Comparison of ENCODE assay signal across 9 cellular contexts in the genomic region with DNA sequence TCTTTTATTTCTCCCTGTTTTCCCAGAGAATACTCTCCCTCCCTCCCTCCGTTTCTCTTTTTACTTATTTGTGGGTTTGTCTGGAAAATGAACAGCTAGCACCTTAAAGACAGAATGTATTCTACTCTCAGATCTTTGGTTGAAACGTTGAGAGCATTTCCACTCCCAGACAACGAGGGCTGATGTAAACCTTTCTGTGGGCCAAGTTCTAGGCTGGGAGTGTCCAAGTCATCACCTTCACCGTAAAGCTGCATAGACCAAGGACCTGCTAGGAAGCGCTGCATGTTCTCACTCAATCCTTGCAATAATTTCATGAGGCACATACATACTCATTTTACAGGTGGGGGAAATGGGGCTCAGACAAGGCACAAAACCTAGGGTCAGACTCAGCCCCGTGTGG. TPM values are rescaled to one million over a fixed set of nuclear protein-coding genes. Genes with fewer than 3 reads are reported as not detected.
DNase-seq lines count a peak whose midpoint lies in the region; ATAC-seq, FAIRE-seq and TF ChIP-seq lines count a peak whose summit lies in the region.
"Had no signal": no experiment of that assay in that cellular context is flagged by ENCODE, and none has a peak within 500 bp of the region (broad histone marks: within the 10 kb centered on the region; RNA-seq: fewer than 3 reads in every experiment).

No MANE protein-coding gene starts in this region.

- FAIRE-seq in endothelial cell of umbilical vein (lab: Jason Lieb, UNC) = no peak

- H3K9me3 ChIP-seq in DND-41 (ENCODE audit: insufficient read depth, low read length, severe bottlenecking) = no peaks in the 10 kb centered on the region
- no peaks in the 10 kb centered on the region for H3K9me3 ChIP-seq in SK-N-MC (ENCODE audit: low read depth, low read length)
- no peaks in the 10 kb centered on the region for H3K9me3 ChIP-seq in endothelial cell of umbilical vein (replicated peaks; ENCODE audit: control insufficient read depth, insufficient read depth, low read length)
- H3K9me3 ChIP-seq in parathyroid adenoma (ENCODE audit: control insufficient read depth, low read length) = no peaks in the 10 kb centered on the region

- DNase-seq in DND-41 (no peak), SK-N-MC (ENCODE audit: low read depth, low spot score) (no peak), endothelial cell of umbilical vein (ENCODE audit: low read depth, low spot score) (no peak), NCI-H1694 treated with DMSO at 0.1 percent for 48 hours (lab: John Stamatoyannopoulos, UW) (no peak), GF-D8 (lab: John Stamatoyannopoulos, UW) (no peak)
- DNase-seq: activated CD4-positive, CD25-positive, alpha-beta regulatory T cell treated with anti-CD3 and anti-CD28 coated beads, Interleukin-2, amount 50 U/mL, for 72 hours had no signal

- CTCF ChIA-PET in endothelial cell of umbilical vein (lab: Charles Lee) = interaction anchor here (1.0 to 2.1 kb wide), 10 partner anchors 9 to 131 kb away, joined by 3 to 8 read pairs (median 5); partner anchors contain the start of gene MYH9

- POLR2A ChIA-PET in endothelial cell of umbilical vein (lab: Charles Lee) = interaction anchor here (0.6 to 1.1 kb wide), 7 partner anchors 10 to 1095 kb away, joined by 3 to 5 read pairs (median 4); no protein-coding TSS in a partner anchor

- H2AFZ ChIP-seq in DND-41 (ENCODE audit: low read depth, low read length) (no peak overlapping the region), endothelial cell of umbilical vein (ENCODE audit: low read depth, low read length) (no peak overlapping the region), parathyroid adenoma (peak overlapping the region; percentile 38)

- H3K27ac ChIP-seq in DND-41 (ENCODE audit: low read length) (peak overlapping the region; percentile 25), SK-N-MC (peak overlapping the region; percentile 15; the same call in 1 of the 2 replicates), endothelial cell of umbilical vein (ENCODE audit: insufficient read depth, low read depth, low read length) (peak overlapping the region; percentile 74), parathyroid adenoma (peak overlapping the region; percentile 88)

- H3K79me2 ChIP-seq in DND-41 (ENCODE audit: insufficient read depth, low read length) (peaks cover 98% of the 10 kb centered on the region), endothelial cell of umbilical vein (ENCODE audit: control insufficient read depth, insufficient read depth, low read length) (peaks cover 97% of the 10 kb centered on the region), parathyroid adenoma (peaks cover 38% of the 10 kb centered on the region)

- no peaks in the 10 kb centered on the region for H3K27me3 ChIP-seq in DND-41 (ENCODE audit: insufficient read depth, low read length, poor library complexity)
- no peaks in the 10 kb centered on the region for H3K27me3 ChIP-seq in endothelial cell of umbilical vein (ENCODE audit: control insufficient read depth in 2 of 2, insufficient read depth in 2 of 2, low read length in 2 of 2)
- H3K27me3 ChIP-seq in parathyroid adenoma (ENCODE audit: control insufficient read depth, insufficient read depth, low read length) = no peaks in the 10 kb centered on the region

- ATAC-seq in DND-41 (ENCODE audit: insufficient read depth, low read depth) (no peak), HG03469 (IDR thresholded peaks at IDR 0.05; ENCODE audit: unreplicated experiment) (no peak), GM18505 (IDR thresholded peaks at IDR 0.05; ENCODE audit: unreplicated experiment) (no peak)

- TF ChIP-seq POLR2A in endothelial cell of umbilical vein (IDR thresholded peaks at IDR 0.05; ENCODE audit: low read depth, low read length) = no peak
- no peak for TF ChIP-seq POLR2A in GM18505 (IDR thresholded peaks at IDR 0.05; ENCODE audit: borderline replicate concordance, extremely low read depth, insufficient read depth, insufficient read length)

- H3K4me1 ChIP-seq in DND-41 (ENCODE audit: insufficient read depth, low read length) (no peaks in the 10 kb centered on the region), endothelial cell of umbilical vein (ENCODE audit: control insufficient read depth, extremely low read depth, insufficient read depth, low read length) (peaks cover 96% of the 10 kb centered on the region), parathyroid adenoma (peaks cover 27% of the 10 kb centered on the region)

- dilution Hi-C loops in endothelial cell of umbilical vein (cut with MboI; ENCODE audit: extremely low pct_ligation_motif_present, low sequenced_read_pairs) = no loop called here

- H3K4me3 ChIP-seq in DND-41 (ENCODE audit: low read depth in 1 of 2, low read length in 2 of 2) (no peak overlapping the region), SK-N-MC (no peak overlapping the region), endothelial cell of umbilical vein (replicated peaks in 1 of 3; ENCODE audit: insufficient read depth in 1 of 3, low read depth in 1 of 3, low read length in 3 of 3) (peak overlapping the region in 1 of 3 experiments; percentile 17), parathyroid adenoma (ENCODE audit: low read depth, low read length) (no peak overlapping the region)

- TF ChIP-seq CTCF in DND-41 (IDR thresholded peaks at IDR 0.05; ENCODE audit: borderline replicate concordance, extremely low read depth, low read length, poor library complexity, severe bottlenecking) (no peak), endothelial cell of umbilical vein (IDR thresholded peaks at IDR 0.05; ENCODE audit: extremely low read depth in 1 of 2, insufficient read depth in 1 of 2, low read depth in 1 of 2, low read length in 2 of 2) (no peak), parathyroid adenoma (IDR thresholded peaks at IDR 0.05) (no peak)

- TSS peak; percentile 88 for BruUV-seq in endothelial cell of umbilical vein (replicated peaks; lab: Mats Ljungman, UMichigan)

- H4K20me1 ChIP-seq in DND-41 (ENCODE audit: insufficient read depth, low read length) = peaks cover 89% of the 10 kb centered on the region
- peaks cover 3% of the 10 kb centered on the region for H4K20me1 ChIP-seq in endothelial cell of umbilical vein (replicated peaks; ENCODE audit: control insufficient read depth, extremely low read depth, insufficient read depth, low read length)

- H3K9ac ChIP-seq in DND-41 (ENCODE audit: low read depth, low read length) = no peak overlapping the region
- no peak overlapping the region for H3K9ac ChIP-seq in SK-N-MC (ENCODE audit: insufficient read length)
- H3K9ac ChIP-seq in endothelial cell of umbilical vein (replicated peaks; ENCODE audit: extremely low read depth, insufficient read depth, low read length) = peak overlapping the region; percentile 72
- H3K9ac ChIP-seq in parathyroid adenoma = no peak overlapping the region

- H3K36me3 ChIP-seq in DND-41 (ENCODE audit: insufficient read depth, low read length) (peaks cover 20% of the 10 kb centered on the region), SK-N-MC (ENCODE audit: insufficient read depth, low read length) (no peaks in the 10 kb centered on the region), endothelial cell of umbilical vein (ENCODE audit: control insufficient read depth in 2 of 2, extremely low read depth in 1 of 2, insufficient read depth in 2 of 2, low read length in 2 of 2) (peaks cover 0 to 4% of the 10 kb centered on the region in 2 experiments), parathyroid adenoma (ENCODE audit: control insufficient read depth, insufficient read depth, low read length) (no peaks in the 10 kb centered on the region)

- H3K9me1 ChIP-seq in endothelial cell of umbilical vein (replicated peaks; ENCODE audit: control insufficient read depth, extremely low read depth, insufficient read depth, low read length) = no peaks in the 10 kb centered on the region

- intact Hi-C loops in endothelial cell of umbilical vein (cut with micrococcal nuclease) = loop anchor here (1.0 kb wide), 1 partner anchor 26 kb away; no protein-coding TSS in a partner anchor

- H3K4me2 ChIP-seq in DND-41 (ENCODE audit: insufficient read depth, low read length) = no peak overlapping the region
- H3K4me2 ChIP-seq in endothelial cell of umbilical vein (ENCODE audit: insufficient read depth, low read length) = peak overlapping the region; percentile 77
- H3K4me2 ChIP-seq in parathyroid adenoma (ENCODE audit: low read length) = no peak overlapping the region

TF ChIP-seq in endothelial cell of umbilical vein, 7 proteins besides CTCF, POLR2A, EP300 and RAD21:
- TF ChIP-seq JUN (IDR thresholded peaks at IDR 0.05; ENCODE audit: borderline replicate concordance, insufficient read depth, insufficient read length, low read depth) (no peak), FOS (IDR thresholded peaks at IDR 0.05; ENCODE audit: borderline replicate concordance, insufficient read depth, low read length) (no peak), EZH2 (IDR thresholded peaks at IDR 0.05; ENCODE audit: borderline replicate concordance, low read depth, low read length, severe bottlenecking) (no peak), GATA2 (IDR thresholded peaks at IDR 0.05; ENCODE audit: insufficient read depth, insufficient read length, low read depth, low read length) (no peak), MYC (IDR thresholded peaks at IDR 0.05; ENCODE audit: low read depth, low read length) (no peak), POLR2AphosphoS5 (IDR thresholded peaks at IDR 0.05; ENCODE audit: insufficient read depth, low read depth, low read length) (no peak)
- TF ChIP-seq, protein P1, sequence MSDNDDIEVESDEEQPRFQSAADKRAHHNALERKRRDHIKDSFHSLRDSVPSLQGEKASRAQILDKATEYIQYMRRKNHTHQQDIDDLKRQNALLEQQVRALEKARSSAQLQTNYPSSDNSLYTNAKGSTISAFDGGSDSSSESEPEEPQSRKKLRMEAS (IDR thresholded peaks at IDR 0.05; ENCODE audit: insufficient read depth, insufficient read length) = no peak

RNA-seq across cellular contexts. Expression of gene MYH9, which starts 32.4 kb away (rescaled TPM):
- total RNA-seq in endothelial cell of umbilical vein = 1,331 and 1,413 TPM in 2 replicates
- 157 and 188 TPM in 2 replicates for polyA plus RNA-seq in endothelial cell of umbilical vein
- 377 and 396 TPM in 2 replicates for polyA plus RNA-seq in endothelial cell of umbilical vein (2011; cell fraction: cytosol; rRNA removed)
- 759 and 766 TPM in 2 replicates for polyA plus RNA-seq in endothelial cell of umbilical vein (2011; cell fraction: nucleus; rRNA removed)
- polyA plus RNA-seq in endothelial cell of umbilical vein (2012) = 496 and 585 TPM in 2 replicates
- 1,176 and 1,679 TPM in 2 replicates for polyA minus RNA-seq in endothelial cell of umbilical vein
- 42.9 TPM for polyA minus RNA-seq in endothelial cell of umbilical vein (2011; cell fraction: cytosol; rRNA and poly(A)+ RNA removed)
- polyA minus RNA-seq in endothelial cell of umbilical vein (2011; cell fraction: nucleus; rRNA and poly(A)+ RNA removed) = 498 and 877 TPM in 2 replicates

Comparison
In these comparisons a context has a peak if more than half of its experiments do, and no peak if none do; other contexts are left out.
1. H3K27ac ChIP-seq: peak in every context shown above with its lines; median percentile 88 in parathyroid adenoma; 74 in endothelial cell of umbilical vein; 25 in DND-41; 15 in SK-N-MC.